In the genomic region with DNA sequence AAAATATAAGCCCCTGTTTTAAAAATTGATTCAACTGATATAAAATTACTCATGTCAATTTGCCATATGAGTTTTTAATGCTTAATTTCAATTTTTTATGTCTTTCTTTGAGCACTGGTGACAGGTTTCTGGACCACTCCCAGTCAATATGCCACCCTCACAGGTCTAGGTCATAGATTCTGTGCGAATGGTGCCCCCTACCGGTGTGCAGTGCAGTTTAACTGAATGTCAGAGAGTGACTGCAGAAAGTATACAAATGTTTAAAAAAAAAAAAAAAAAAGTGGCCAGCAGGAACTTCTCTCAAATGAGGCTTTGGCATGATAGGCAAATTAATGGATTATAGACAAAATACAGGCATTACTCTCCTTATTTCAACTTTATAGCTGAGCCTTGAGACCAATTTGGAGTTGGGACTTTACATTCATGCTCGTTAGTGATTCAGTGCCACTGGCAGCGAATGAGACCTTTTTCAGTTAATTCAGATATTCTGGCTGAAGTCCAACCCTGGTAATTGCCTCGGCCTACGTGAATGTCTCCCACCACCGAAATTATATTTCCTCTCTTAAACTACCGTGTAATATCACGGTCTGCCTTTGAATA, we compare ENCODE assay signal across 9 cellular contexts.
DNase-seq lines count a peak whose midpoint lies in the region; ATAC-seq lines count a peak whose summit lies in the region.
"Had no signal": no experiment of that assay in that cellular context is flagged by ENCODE, and none has a peak within 500 bp of the region (broad histone marks: within the 10 kb centered on the region; RNA-seq: fewer than 3 reads in every experiment).

No MANE protein-coding gene starts in this region.

- no peak overlapping the region for H3K4me3 Mint-ChIP-seq in activated naive CD8-positive, alpha-beta T cell treated with anti-CD3 and anti-CD28 coated beads, Interleukin-2, amount 50 U/mL, for 24 hours
- H3K4me3 Mint-ChIP-seq: activated naive CD8-positive, alpha-beta T cell had no signal

- H3K4me1 Mint-ChIP-seq in activated naive CD8-positive, alpha-beta T cell treated with anti-CD3 and anti-CD28 coated beads, Interleukin-2, amount 50 U/mL, for 24 hours: no peaks in the 10 kb centered on the region

- no peaks in the 10 kb centered on the region for H3K27me3 Mint-ChIP-seq in activated naive CD8-positive, alpha-beta T cell treated with anti-CD3 and anti-CD28 coated beads, Interleukin-2, amount 50 U/mL, for 24 hours

- DNase-seq in activated CD4-positive, alpha-beta T cell treated with anti-CD3 and anti-CD28 coated beads for 48 hours: peak; percentile 54
- no peak for DNase-seq in activated CD4-positive, alpha-beta T cell treated with anti-CD3 and anti-CD28 coated beads for 1 hour
- DNase-seq in NCI-H1930 (lab: John Stamatoyannopoulos, UW): peak; percentile 5 to 73
- peak; percentile 34 for DNase-seq in activated naive CD8-positive, alpha-beta T cell treated with anti-CD3 and anti-CD28 coated beads, Interleukin-2, amount 50 U/mL, for 24 hours
- peak; percentile 55 for DNase-seq in kidney tubule cell (ENCODE audit: low spot score)
- no peak for DNase-seq in NCI-H187 (lab: John Stamatoyannopoulos, UW)

- no peaks in the 10 kb centered on the region for H3K9me3 Mint-ChIP-seq in activated naive CD8-positive, alpha-beta T cell treated with anti-CD3 and anti-CD28 coated beads, Interleukin-2, amount 50 U/mL, for 24 hours

- H3K36me3 Mint-ChIP-seq in activated naive CD8-positive, alpha-beta T cell treated with anti-CD3 and anti-CD28 coated beads, Interleukin-2, amount 50 U/mL, for 24 hours (ENCODE audit: low read depth): no peaks in the 10 kb centered on the region
- H3K36me3 Mint-ChIP-seq: activated naive CD8-positive, alpha-beta T cell had no signal

- H3K27ac Mint-ChIP-seq in activated naive CD8-positive, alpha-beta T cell treated with anti-CD3 and anti-CD28 coated beads, Interleukin-2, amount 50 U/mL, for 24 hours: no peak overlapping the region
- H3K27ac Mint-ChIP-seq: activated naive CD8-positive, alpha-beta T cell had no signal

- no peak for ATAC-seq in activated naive CD8-positive, alpha-beta T cell treated with anti-CD3 and anti-CD28 coated beads, Interleukin-2, amount 50 U/mL, for 24 hours
- ATAC-seq in HG02642 (IDR thresholded peaks at IDR 0.05; ENCODE audit: poor library complexity, unreplicated experiment): no peak
- no peak for ATAC-seq in GM19035 (IDR thresholded peaks at IDR 0.05; ENCODE audit: unreplicated experiment)

Comparison
In these comparisons a context has a peak if more than half of its experiments do, and no peak if none do; other contexts are left out.
1. DNase-seq: peak in activated CD4-positive, alpha-beta T cell treated with anti-CD3 and anti-CD28 coated beads for 48 hours (single experiment), NCI-H1930 (2 of 2), activated naive CD8-positive, alpha-beta T cell treated with anti-CD3 and anti-CD28 coated beads, Interleukin-2, amount 50 U/mL, for 24 hours (single experiment) and kidney tubule cell (single experiment); none in activated CD4-positive, alpha-beta T cell treated with anti-CD3 and anti-CD28 coated beads for 1 hour (single experiment) and NCI-H187 (0 of 2).